In the genomic region with DNA sequence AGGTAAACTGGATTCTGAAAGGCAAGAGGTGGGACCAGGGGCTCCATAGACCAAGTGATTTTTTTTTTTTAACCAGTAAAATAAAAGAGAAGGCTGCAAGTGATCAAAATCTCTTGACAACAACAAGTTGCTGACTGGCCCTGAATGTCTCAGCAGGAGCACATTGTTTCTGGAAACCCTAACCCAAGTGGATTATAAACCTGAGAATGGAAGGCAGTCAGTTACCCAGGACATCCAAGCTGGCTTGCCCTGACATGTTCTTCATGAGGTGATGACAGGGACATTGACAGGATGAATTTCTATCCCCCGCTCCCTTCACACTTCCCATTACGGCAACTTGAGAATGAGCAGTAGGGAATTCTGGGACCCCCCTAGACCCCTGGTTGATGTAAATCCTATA, we compare ENCODE assay signal across 22 cellular contexts. TPM values are rescaled to one million over a fixed set of nuclear protein-coding genes. Genes with fewer than 3 reads are reported as not detected.
A peak's percentile ranks its signal among the peaks of the same experiment; 100 is the strongest.
DNase-seq lines count a peak whose midpoint lies in the region; ATAC-seq and TF ChIP-seq lines count a peak whose summit lies in the region.
"Had no signal": no experiment of that assay in that cellular context is flagged by ENCODE, and none has a peak within 500 bp of the region (broad histone marks: within the 10 kb centered on the region; RNA-seq: fewer than 3 reads in every experiment).

No MANE protein-coding gene starts in this region.

- H3K23ac ChIP-seq in mesenchymal stem cell (ENCODE audit: low read length in 2 of 2) = no peak overlapping the region

- peaks cover 8 to 16% of the 10 kb centered on the region in 2 donors for H3K36me3 Mint-ChIP-seq in activated T-cell treated with anti-CD3 and anti-CD28 coated beads, Interleukin-2, amount 50 U/mL, for 72 hours (ENCODE audit: insufficient read depth in 2 of 2)

- H3K4me3 ChIP-seq in HEK293 (ENCODE audit: low read depth, low read length) (no peak overlapping the region), mesenchymal stem cell (ENCODE audit: insufficient read depth in 1 of 2, low read depth in 1 of 2, low read length in 2 of 2) (no peak overlapping the region)

- CTCF ChIA-PET in HEK293 (lab: Yijun Ruan, JAX) = interaction anchor here (0.7 kb wide), 2 partner anchors 129 to 320 kb away, joined by 3 to 4 read pairs; no protein-coding TSS in a partner anchor

- H3K18ac ChIP-seq in mesenchymal stem cell (ENCODE audit: low read depth in 1 of 2, low read length in 2 of 2) = peak overlapping the region; percentile 2 to 48

- H3K4me3 Mint-ChIP-seq in activated T-cell treated with anti-CD3 and anti-CD28 coated beads, Interleukin-2, amount 50 U/mL, for 72 hours = no peak overlapping the region
- H3K4me3 Mint-ChIP-seq: activated naive CD8-positive, alpha-beta T cell treated with anti-CD3 and anti-CD28 coated beads for 36 hours; activated T-cell treated with anti-CD3 and anti-CD28 coated beads, Interleukin-2, amount 50 U/mL, for 4 hours; IgD-negative memory B cell had no signal

- POLR2A ChIA-PET in HEK293 (lab: Yijun Ruan, JAX) = no interaction called here

- H2BK120ac ChIP-seq in mesenchymal stem cell (ENCODE audit: low read depth, low read length) = no peak overlapping the region

- H2BK5ac ChIP-seq in mesenchymal stem cell (ENCODE audit: low read depth, low read length, poor library complexity, severe bottlenecking) = no peak overlapping the region

- H2AK5ac ChIP-seq in mesenchymal stem cell (ENCODE audit: low read length, severe bottlenecking) = no peak overlapping the region

- no peak overlapping the region for H4K91ac ChIP-seq in mesenchymal stem cell (ENCODE audit: low read length)

- no peak overlapping the region for H2AFZ ChIP-seq in mesenchymal stem cell (ENCODE audit: low read depth, low read length)

- no peak overlapping the region for H3K14ac ChIP-seq in mesenchymal stem cell (ENCODE audit: low read length in 2 of 2)

- H2BK15ac ChIP-seq in mesenchymal stem cell (ENCODE audit: low read depth, poor library complexity, severe bottlenecking) = no peak overlapping the region

- no peak overlapping the region for H4K8ac ChIP-seq in mesenchymal stem cell (ENCODE audit: low read length)

- no peak for TF ChIP-seq CTCF in HEK293 (tag by site-specific recombination; IDR thresholded peaks at IDR 0.05)

- ATAC-seq in activated T-cell treated with anti-CD3 and anti-CD28 coated beads, Interleukin-2, amount 50 U/mL, for 72 hours (replicated peaks in 1 of 2) = no peak
- no peak for ATAC-seq in GM19467 (IDR thresholded peaks at IDR 0.05; ENCODE audit: unreplicated experiment)
- ATAC-seq: activated T-cell treated with anti-CD3 and anti-CD28 coated beads, Interleukin-2, amount 50 U/mL, for 4 hours; esophagus mucosa; Panc1; sciatic nerve; SK-N-SH treated with all-trans-retinoic acid at 6 μM for 48 hours had no signal

- WGBS in mesenchymal stem cell = no CpG with 5 or more reads among the region's 2 CpGs

- no peak overlapping the region for H3K4me2 ChIP-seq in mesenchymal stem cell (ENCODE audit: low read length, poor library complexity, severe bottlenecking)

- H3K27me3 Mint-ChIP-seq in activated T-cell treated with anti-CD3 and anti-CD28 coated beads, Interleukin-2, amount 50 U/mL, for 72 hours (ENCODE audit: low read depth) = no peaks in the 10 kb centered on the region
- H3K27me3 Mint-ChIP-seq: activated naive CD8-positive, alpha-beta T cell treated with anti-CD3 and anti-CD28 coated beads for 36 hours; IgD-negative memory B cell had no signal

- H3K79me1 ChIP-seq in mesenchymal stem cell (replicated peaks; ENCODE audit: low read length, poor library complexity, severe bottlenecking) = no peaks in the 10 kb centered on the region

- H3K4ac ChIP-seq in mesenchymal stem cell (ENCODE audit: low read depth in 1 of 2, low read length in 2 of 2) = no peak overlapping the region

- H3K9ac ChIP-seq in mesenchymal stem cell (ENCODE audit: low read length) = no peak overlapping the region

- peak; percentile 9 for DNase-seq in COLO668 (lab: John Stamatoyannopoulos, UW; ENCODE audit: unreplicated experiment)
- peak; percentile 36 for DNase-seq in NCI-H748 treated with DMSO at 0.1 percent for 48 hours (lab: John Stamatoyannopoulos, UW)
- no peak for DNase-seq in mesenchymal stem cell
- no peak for DNase-seq in NK-92 treated with Interleukin-12 subunit alpha and Interleukin-12 subunit beta, amount 100 ng/mL, for 24 hours (lab: John Stamatoyannopoulos, UW)
- no peak for DNase-seq in DMS79 (lab: John Stamatoyannopoulos, UW)
- DNase-seq in activated T-cell treated with anti-CD3 and anti-CD28 coated beads, Interleukin-2, amount 50 U/mL, for 72 hours = no peak
- DNase-seq: activated CD4-positive, alpha-beta T cell treated with anti-CD3 and anti-CD28 coated beads, Interleukin-2, amount 50 U/mL, for 4 hours; activated naive CD8-positive, alpha-beta T cell treated with anti-CD3 and anti-CD28 coated beads for 36 hours; activated T-cell treated with anti-CD3 and anti-CD28 coated beads, Interleukin-2, amount 50 U/mL, for 4 hours; brain microvascular endothelial cell; GDM1; midbrain; NCI-H524; nucleus accumbens; stimulated activated CD4-positive, alpha-beta T cell treated with anti-CD3 and anti-CD28 coated beads, Interleukin-2, amount 100 ng/mL, for 24 hours had no signal

- H3K27ac ChIP-seq in HEK293 (ENCODE audit: extremely low read depth, low read depth, low read length) = no peak overlapping the region
- H3K27ac ChIP-seq in mesenchymal stem cell (ENCODE audit: low read length, poor library complexity, severe bottlenecking) = no peak overlapping the region
- H3K27ac ChIP-seq: brain microvascular endothelial cell had no signal

- H3K9me3 ChIP-seq in HEK293 (ENCODE audit: control insufficient read depth, insufficient read depth, low read depth, low read length) = no peaks in the 10 kb centered on the region
- peaks cover 10% of the 10 kb centered on the region for H3K9me3 ChIP-seq in mesenchymal stem cell (ENCODE audit: control insufficient read depth, low read length)

- peaks cover 3 to 6% of the 10 kb centered on the region in 2 donors for H3K9me3 Mint-ChIP-seq in activated T-cell treated with anti-CD3 and anti-CD28 coated beads, Interleukin-2, amount 50 U/mL, for 72 hours
- H3K9me3 Mint-ChIP-seq: IgD-negative memory B cell had no signal

- no peaks in the 10 kb centered on the region for H3K27me3 ChIP-seq in mesenchymal stem cell (ENCODE audit: control insufficient read depth in 1 of 2, insufficient read depth in 1 of 2, low read length in 2 of 2)
- H3K27me3 ChIP-seq: brain microvascular endothelial cell had no signal

- H3K4me1 Mint-ChIP-seq in activated T-cell treated with anti-CD3 and anti-CD28 coated beads, Interleukin-2, amount 50 U/mL, for 72 hours (ENCODE audit: low read depth) = peaks cover 69% of the 10 kb centered on the region

- no peaks in the 10 kb centered on the region for H3K36me3 ChIP-seq in HEK293 (ENCODE audit: control insufficient read depth in 2 of 2, insufficient read depth in 1 of 2, low read length in 2 of 2)
- H3K36me3 ChIP-seq in mesenchymal stem cell (ENCODE audit: control insufficient read depth in 1 of 2, insufficient read depth in 2 of 2, low read depth in 1 of 2, low read length in 2 of 2) = no peaks in the 10 kb centered on the region
- H3K36me3 ChIP-seq: brain microvascular endothelial cell had no signal

- H2BK12ac ChIP-seq in mesenchymal stem cell (ENCODE audit: low read length in 2 of 2) = no peak overlapping the region

- H3K27ac Mint-ChIP-seq in activated T-cell treated with anti-CD3 and anti-CD28 coated beads, Interleukin-2, amount 50 U/mL, for 72 hours = no peak overlapping the region
- H3K27ac Mint-ChIP-seq: activated naive CD8-positive, alpha-beta T cell treated with anti-CD3 and anti-CD28 coated beads for 36 hours had no signal

- H3K4me1 ChIP-seq in HEK293 (ENCODE audit: control insufficient read depth, insufficient read depth, low read length) = peaks cover 2% of the 10 kb centered on the region; the same call in 1 of the 2 replicates
- peaks cover 8% of the 10 kb centered on the region for H3K4me1 ChIP-seq in mesenchymal stem cell (ENCODE audit: control insufficient read depth, insufficient read depth, low read depth, low read length)

TF ChIP-seq in HEK293, 187 proteins besides CTCF, POLR2A, EP300 and RAD21:
- no peak for TF ChIP-seq ZNF473 (tag by site-specific recombination; IDR thresholded peaks at IDR 0.05)
- TF ChIP-seq ZNF561 (tag by site-specific recombination; IDR thresholded peaks at IDR 0.05; ENCODE audit: borderline replicate concordance) = 0 out of 2 replicates have a peak, but pooled peaks have one; percentile 33
- 0 out of 2 replicates have a peak, but pooled peaks have one; percentile 18 for TF ChIP-seq ZIC2 (tag by site-specific recombination; IDR thresholded peaks at IDR 0.05)
- peak; percentile 39; the same call in 1 of the 2 replicates for TF ChIP-seq SCRT2 (tag by site-specific recombination; IDR thresholded peaks at IDR 0.05)
- TF ChIP-seq ZNF600 (tag by site-specific recombination; IDR thresholded peaks at IDR 0.05) = no peak
- peak; percentile 58; the same call in 1 of the 2 replicates for TF ChIP-seq TRIM28 (IDR thresholded peaks at IDR 0.05; ENCODE audit: borderline replicate concordance, low read length)
- TF ChIP-seq HOXC10 (CRISPR knock-in tag; IDR thresholded peaks at IDR 0.05) = no peak
- peak; percentile 86 for TF ChIP-seq FEZF1 (tag by site-specific recombination; IDR thresholded peaks at IDR 0.05)
- no peak for TF ChIP-seq ZNF10 (tag by site-specific recombination; IDR thresholded peaks at IDR 0.05)

RNA-seq across cellular contexts. Expression of a gene that starts 49.6 kb away (rescaled TPM):
- polyA plus RNA-seq in mesenchymal stem cell (2013, experiment 1 of 2) = 0.62 TPM
- 0.41 TPM for polyA plus RNA-seq in mesenchymal stem cell (2013, experiment 2 of 2)
- 10 to 100 TPM; 67.0 to 69.7 TPM for total RNA-seq in activated T-cell treated with anti-CD3 and anti-CD28 coated beads, Interleukin-2, amount 50 U/mL, for 72 hours

Comparison
In these comparisons a context has a peak if more than half of its experiments do, and no peak if none do; other contexts are left out.
1. DNase-seq: peak in COLO668 (single experiment) and NCI-H748 treated with DMSO at 0.1 percent for 48 hours (single experiment); none in mesenchymal stem cell (single experiment), NK-92 treated with Interleukin-12 subunit alpha and Interleukin-12 subunit beta, amount 100 ng/mL, for 24 hours (single experiment), DMS79 (single experiment) and activated T-cell treated with anti-CD3 and anti-CD28 coated beads, Interleukin-2, amount 50 U/mL, for 72 hours (0 of 2).